Comparison of ENCODE assay signal across 8 cellular contexts in the genomic region with DNA sequence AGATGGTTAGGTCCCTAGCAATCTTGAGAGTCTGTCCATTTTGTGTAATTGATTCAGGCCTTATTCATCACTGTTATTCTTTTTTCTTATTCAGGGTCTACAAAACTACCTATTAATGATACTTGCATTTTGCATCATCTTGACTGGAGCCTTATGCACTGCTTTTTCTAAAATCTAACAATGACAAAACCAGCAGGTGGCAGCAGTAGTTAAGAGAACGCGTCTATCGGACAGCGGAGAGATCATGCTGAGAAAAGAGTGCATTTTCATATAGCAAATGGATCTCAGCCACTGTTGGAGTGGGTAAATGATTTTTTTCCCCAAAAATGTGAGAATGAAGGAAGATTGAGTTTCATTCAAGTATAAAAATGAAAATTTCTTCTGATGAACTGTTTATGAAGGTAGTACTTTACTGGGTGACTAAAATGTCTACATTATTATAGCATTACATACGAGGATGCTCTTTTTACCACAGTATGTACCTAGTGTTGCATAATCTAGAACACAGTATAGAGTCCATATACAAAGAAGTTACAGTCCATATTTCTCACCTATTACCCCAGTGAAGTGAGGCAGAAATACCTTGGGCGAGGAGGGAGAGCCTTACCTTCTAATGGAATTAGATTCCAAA. TPM values are rescaled to one million over a fixed set of nuclear protein-coding genes. Genes with fewer than 3 reads are reported as not detected.
DNase-seq lines count a peak whose midpoint lies in the region; ATAC-seq, FAIRE-seq and TF ChIP-seq lines count a peak whose summit lies in the region.

No MANE protein-coding gene starts in this region.

- no peak overlapping the region for H3K4me2 ChIP-seq in astrocyte (ENCODE audit: low read length)

- ATAC-seq in GM21529 (IDR thresholded peaks at IDR 0.05; ENCODE audit: unreplicated experiment) = peak; percentile 71

- no peak overlapping the region for H3K4me3 Mint-ChIP-seq in astrocyte (ENCODE audit: unreplicated experiment)

- H3K27ac Mint-ChIP-seq in astrocyte (ENCODE audit: unreplicated experiment) = no peak overlapping the region

- H3K9me3 ChIP-seq in astrocyte (ENCODE audit: insufficient read depth, low read depth, low read length) (no peaks in the 10 kb centered on the region), small intestine (ENCODE audit: control insufficient read depth, low read depth) (no peaks in the 10 kb centered on the region)

- no peaks in the 10 kb centered on the region for H4K20me1 ChIP-seq in astrocyte (ENCODE audit: insufficient read depth, low read length)

- H3K9ac ChIP-seq in astrocyte (ENCODE audit: low read length) = no peak overlapping the region

- peak overlapping the region; percentile 8 for H2AFZ ChIP-seq in astrocyte (ENCODE audit: low read depth, low read length)

- no peaks in the 10 kb centered on the region for H3K27me3 Mint-ChIP-seq in astrocyte (ENCODE audit: low read depth, unreplicated experiment)

- H3K9me3 Mint-ChIP-seq in astrocyte (ENCODE audit: unreplicated experiment) = no peaks in the 10 kb centered on the region

- H3K27me3 ChIP-seq in astrocyte (ENCODE audit: insufficient read depth, low read length) = no peaks in the 10 kb centered on the region
- no peaks in the 10 kb centered on the region for H3K27me3 ChIP-seq in small intestine (ENCODE audit: control insufficient read depth in 2 of 2, insufficient read depth in 2 of 2, low read length in 2 of 2)

- peak; percentile 78 for TF ChIP-seq CTCF in astrocyte (IDR thresholded peaks at IDR 0.05; ENCODE audit: insufficient read depth, low read depth, low read length)

- H3K36me3 Mint-ChIP-seq in astrocyte (ENCODE audit: low read depth, unreplicated experiment) = no peaks in the 10 kb centered on the region

- H3K4me3 ChIP-seq in astrocyte (ENCODE audit: insufficient read depth, low read depth, low read length) (no peak overlapping the region), small intestine (ENCODE audit: low read depth in 1 of 2, low read length in 2 of 2) (no peak overlapping the region)

- no peaks in the 10 kb centered on the region for H3K79me2 ChIP-seq in astrocyte (ENCODE audit: insufficient read depth, low read length)

- H3K36me3 ChIP-seq in astrocyte (ENCODE audit: insufficient read depth, low read length) = no peaks in the 10 kb centered on the region
- H3K36me3 ChIP-seq in small intestine (ENCODE audit: control insufficient read depth in 2 of 2, insufficient read depth in 2 of 2, low read length in 2 of 2) = peaks cover 0 to 3% of the 10 kb centered on the region in 2 donors

- DNase-seq in NCI-H187 (lab: John Stamatoyannopoulos, UW) (peak; percentile 2 to 4), NCI-H187 treated with DMSO at 0.1 percent for 48 hours (lab: John Stamatoyannopoulos, UW) (no peak), HS-5 (ENCODE audit: low read depth) (peak; percentile 15), OCI-M1 (lab: John Stamatoyannopoulos, UW) (peak; percentile 83), astrocyte (ENCODE audit: low read depth) (peak; percentile 23), hepatic stellate cell (ENCODE audit: low spot score) (peak; percentile 37), small intestine (peak; percentile 65)

- WGBS in small intestine, 3 donors = 33 to 36% (median 35%) methylated on average over 6 of the region's 6 CpGs

- H3K4me1 Mint-ChIP-seq in astrocyte (ENCODE audit: low read depth, unreplicated experiment) = peaks cover 2% of the 10 kb centered on the region

- H3K27ac ChIP-seq in astrocyte (ENCODE audit: low read depth, low read length) = no peak overlapping the region
- no peak overlapping the region for H3K27ac ChIP-seq in small intestine (ENCODE audit: low read depth in 1 of 2, low read length in 1 of 2)

- FAIRE-seq in astrocyte (lab: Jason Lieb, UNC) (peak; percentile 75), small intestine (lab: Jason Lieb, UNC) (no peak)

- H3K4me1 ChIP-seq in astrocyte (ENCODE audit: insufficient read depth, low read length) (no peaks in the 10 kb centered on the region), small intestine (ENCODE audit: control insufficient read depth in 2 of 2, insufficient read depth in 1 of 2, low read depth in 1 of 2, low read length in 1 of 2) (no peaks in the 10 kb centered on the region)

RNA-seq across cellular contexts. Expression of a gene that starts 43.2 kb away (rescaled TPM):
- 5.6 and 7.6 TPM in 2 replicates for total RNA-seq in astrocyte
- polyA plus RNA-seq in small intestine = 10 to 100 TPM; 10.1 to 15.0 (median 12.2) TPM
